Comparison of ENCODE assay signal across 17 cellular contexts in the genomic region with DNA sequence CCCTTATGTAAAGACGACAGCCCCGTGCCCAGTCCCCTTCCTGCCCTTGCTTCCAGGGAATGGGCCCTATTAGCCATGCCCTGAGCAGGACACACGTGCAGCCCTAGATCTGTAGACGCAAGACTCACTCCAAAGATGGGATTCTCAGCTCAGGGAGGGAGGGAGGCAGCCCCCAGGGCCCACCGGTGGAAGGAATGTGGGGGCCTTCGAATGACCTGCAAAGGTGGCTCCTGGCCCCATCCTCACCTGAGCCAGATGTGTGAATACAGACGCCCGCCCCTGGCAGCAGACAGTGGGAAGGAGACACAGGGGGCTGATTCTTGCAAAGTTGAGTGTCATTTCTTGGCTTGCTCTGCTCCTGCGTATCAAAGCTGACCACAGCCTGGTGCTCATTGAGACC.
"Had no signal": no experiment of that assay in that cellular context is flagged by ENCODE, and none has a peak within 500 bp of the region (broad histone marks: within the 10 kb centered on the region; RNA-seq: fewer than 3 reads in every experiment).

No MANE protein-coding gene starts in this region.

- DNase-seq: colonic mucosa; effector CD4-positive, alpha-beta T cell; foreskin melanocyte; hippocampal formation; kidney glomerular epithelial cell; mucosa of descending colon; occipital lobe; sigmoid colon; stimulated activated CD4-positive, alpha-beta T cell treated with anti-CD3 and anti-CD28 coated beads, Interleukin-2, amount 100 ng/mL, for 24 hours; stimulated activated CD4-positive, alpha-beta T cell treated with anti-CD3 and anti-CD28 coated beads, Interleukin-4, amount 100 ng/mL, for 4 hours; stimulated activated naive B cell treated with anti-CD40 and anti-IgM and Interleukin-4, amounts not matched to agents 10 μg/mL and 1 μg/mL and 100 μg/mL, for 72 hours; stimulated activated naive CD8-positive, alpha-beta T cell treated with anti-CD3 and anti-CD28 coated beads, Interleukin-15, amount 100 ng/mL, for 72 hours; testis had no signal

- H3K36me3 ChIP-seq: colonic mucosa, heart left ventricle, sigmoid colon, tibial nerve had no signal

- H3K9me3 ChIP-seq: colonic mucosa, heart left ventricle, mucosa of descending colon, sigmoid colon, testis, tibial nerve had no signal

- H3K4me1 ChIP-seq: parathyroid adenoma, sigmoid colon, testis had no signal

- H3K27me3 ChIP-seq: colonic mucosa, heart left ventricle, sigmoid colon, testis, tibial nerve had no signal

- H3K27ac ChIP-seq: colonic mucosa, heart left ventricle, parathyroid adenoma, sigmoid colon, skin epidermis, testis, tibial nerve had no signal

- H3K9ac ChIP-seq: parathyroid adenoma had no signal

- H3K9me3 Mint-ChIP-seq: stimulated activated naive B cell treated with anti-CD40 and anti-IgM and Interleukin-4, amounts not matched to agents 10 μg/mL and 1 μg/mL and 100 μg/mL, for 72 hours; stimulated activated naive CD8-positive, alpha-beta T cell treated with anti-CD3 and anti-CD28 coated beads, Interleukin-15, amount 100 ng/mL, for 72 hours had no signal

- H3K27me3 Mint-ChIP-seq: stimulated activated naive B cell treated with anti-CD40 and anti-IgM and Interleukin-4, amounts not matched to agents 10 μg/mL and 1 μg/mL and 100 μg/mL, for 72 hours; stimulated activated naive CD8-positive, alpha-beta T cell treated with anti-CD3 and anti-CD28 coated beads, Interleukin-15, amount 100 ng/mL, for 72 hours had no signal

- H3K4me3 ChIP-seq: colonic mucosa, heart left ventricle, mucosa of descending colon, sigmoid colon, skin epidermis, testis, tibial nerve had no signal

- H3K79me2 ChIP-seq: parathyroid adenoma had no signal

- ATAC-seq: heart left ventricle; mucosa of descending colon; stimulated activated naive B cell treated with anti-CD40 and anti-IgM and Interleukin-4, amounts not matched to agents 10 μg/mL and 1 μg/mL and 100 μg/mL, for 72 hours; stimulated activated naive CD8-positive, alpha-beta T cell treated with anti-CD3 and anti-CD28 coated beads, Interleukin-15, amount 100 ng/mL, for 72 hours had no signal

- H3K27ac Mint-ChIP-seq: stimulated activated naive B cell treated with anti-CD40 and anti-IgM and Interleukin-4, amounts not matched to agents 10 μg/mL and 1 μg/mL and 100 μg/mL, for 72 hours had no signal

- H2AFZ ChIP-seq: parathyroid adenoma had no signal

- H3K4me3 Mint-ChIP-seq: stimulated activated naive B cell treated with anti-CD40 and anti-IgM and Interleukin-4, amounts not matched to agents 10 μg/mL and 1 μg/mL and 100 μg/mL, for 72 hours; stimulated activated naive CD8-positive, alpha-beta T cell treated with anti-CD3 and anti-CD28 coated beads, Interleukin-15, amount 100 ng/mL, for 72 hours had no signal
